ENCODE assay signal across 23 cellular contexts in genomic region chr15:94829887-94830884, GRCh38.
DNase-seq lines count a peak whose midpoint lies in the region; ATAC-seq, FAIRE-seq and TF ChIP-seq lines count a peak whose summit lies in the region.
"Had no signal": no experiment of that assay in that cellular context is flagged by ENCODE, and none has a peak within 500 bp of the region (broad histone marks: within the 10 kb centered on the region; RNA-seq: fewer than 3 reads in every experiment).

No MANE protein-coding gene starts in this region.

- H2AFZ ChIP-seq in K562 (ENCODE audit: low read depth, low read length) = peak overlapping the region; percentile 43
- peak overlapping the region; percentile 33 for H2AFZ ChIP-seq in smooth muscle cell (ENCODE audit: low read depth)
- H2AFZ ChIP-seq: GM23248 had no signal

- TF ChIP-seq CTCF in K562 (IDR thresholded peaks at IDR 0.05 in 2 of 3, conservative IDR thresholded peaks at IDR 0.05 in 1 of 3; ENCODE audit: insufficient read depth in 2 of 3, low read depth in 1 of 3, low read length in 3 of 3) (no peak), smooth muscle cell (IDR thresholded peaks at IDR 0.05; ENCODE audit: borderline replicate concordance, insufficient read depth, poor library complexity, severe bottlenecking) (no peak), heart right ventricle (IDR thresholded peaks at IDR 0.05) (no peak), GM10266 (IDR thresholded peaks at IDR 0.05; ENCODE audit: control insufficient read depth, insufficient read depth, low read depth, missing control alignments) (no peak)

- POLR2A ChIA-PET in K562 (lab: Yijun Ruan, JAX) = interaction anchor here (0.9 to 1.0 kb wide), 2 partner anchors 9 to 156 kb away, joined by 3 read pairs; no protein-coding TSS in a partner anchor

- no peaks in the 10 kb centered on the region for H3K36me3 ChIP-seq in K562 (ENCODE audit: control insufficient read depth, insufficient read depth, low read length)
- no peaks in the 10 kb centered on the region for H3K36me3 ChIP-seq in mesendoderm (ENCODE audit: control insufficient read depth, insufficient read depth, low read length)
- H3K36me3 ChIP-seq in smooth muscle cell (ENCODE audit: low read depth) = no peaks in the 10 kb centered on the region
- no peaks in the 10 kb centered on the region for H3K36me3 ChIP-seq in heart right ventricle
- H3K36me3 ChIP-seq: BE2C had no signal

- no peaks in the 10 kb centered on the region for H4K20me1 ChIP-seq in K562 (replicated peaks; ENCODE audit: control insufficient read depth, insufficient read depth, low read length)
- no peaks in the 10 kb centered on the region for H4K20me1 ChIP-seq in smooth muscle cell (ENCODE audit: low read depth)

- in situ Hi-C loops in K562 (cut with MboI) = no loop called here

- FAIRE-seq in K562 (lab: Jason Lieb, UNC) = peak; percentile 11
- FAIRE-seq: GM12891, GM19239 had no signal

- H3K4me2 ChIP-seq in K562 (ENCODE audit: insufficient read depth, low read length) = no peak overlapping the region
- H3K4me2 ChIP-seq in mesendoderm (ENCODE audit: low read length) = no peak overlapping the region
- no peak overlapping the region for H3K4me2 ChIP-seq in smooth muscle cell

- no peak overlapping the region for H3K27ac ChIP-seq in K562 (ENCODE audit: extremely low read depth, low read depth, low read length)
- H3K27ac ChIP-seq in mesendoderm (ENCODE audit: low read depth, low read length) = no peak overlapping the region
- H3K27ac ChIP-seq in smooth muscle cell (ENCODE audit: low read depth) = no peak overlapping the region
- H3K27ac ChIP-seq in heart right ventricle = no peak overlapping the region
- H3K27ac ChIP-seq: GM23248 had no signal

- TF ChIP-seq EP300 in K562 (IDR thresholded peaks at IDR 0.05; ENCODE audit: low read length) = no peak

- no peak overlapping the region for H4K5ac ChIP-seq in mesendoderm (ENCODE audit: low read length)

- no peak overlapping the region for H3K23ac ChIP-seq in mesendoderm (ENCODE audit: low read length)

- peaks cover 0 to 3% of the 10 kb centered on the region in 2 experiments; a peak in 1 of 5 replicates for H3K27me3 ChIP-seq in K562 (ENCODE audit: control insufficient read depth in 2 of 2, insufficient read depth in 2 of 2, low read length in 2 of 2)
- no peaks in the 10 kb centered on the region for H3K27me3 ChIP-seq in mesendoderm (ENCODE audit: insufficient read depth, low read length, poor library complexity)
- no peaks in the 10 kb centered on the region for H3K27me3 ChIP-seq in smooth muscle cell (ENCODE audit: low read depth)
- H3K27me3 ChIP-seq in heart right ventricle = peaks cover 0 to 17% (median 0%) of the 10 kb centered on the region in 7 donors

- WGBS in K562 (ENCODE audit: insufficient coverage, low coverage, missing lambda C conversion rate) = 20% methylated on average over 15 of the region's 15 CpGs
- no CpG with 5 or more reads among the region's 15 CpGs for WGBS in mesendoderm (ENCODE audit: extremely low coverage, insufficient coverage, low lambda C conversion rate)
- WGBS in smooth muscle cell (ENCODE audit: low lambda C conversion rate) = 82% methylated on average over 15 of the region's 15 CpGs
- WGBS in heart right ventricle, 2 donors = 94% methylated on average over 15 of the region's 15 CpGs

- H3K79me1 ChIP-seq in mesendoderm (ENCODE audit: low read length) = no peaks in the 10 kb centered on the region

- H3K4me3 ChIP-seq in K562 = no peak overlapping the region
- H3K4me3 ChIP-seq in mesendoderm (ENCODE audit: low read length) = no peak overlapping the region
- H3K4me3 ChIP-seq in smooth muscle cell = no peak overlapping the region
- H3K4me3 ChIP-seq in heart right ventricle = no peak overlapping the region
- H3K4me3 ChIP-seq: GM23248 had no signal

- CTCF ChIA-PET in K562 (lab: Yijun Ruan, JAX; ENCODE audit: low intra/inter-chr PET ratio) = no interaction called here

- no peak overlapping the region for H4K8ac ChIP-seq in mesendoderm (ENCODE audit: low read depth, low read length)

- no peak for TF ChIP-seq POLR2A in K562 (conservative IDR thresholded peaks at IDR 0.05)

- no TSS peak for BruUV-seq in K562 (replicated peaks; lab: Mats Ljungman, UMichigan)

- H2AK5ac ChIP-seq in mesendoderm (ENCODE audit: low read length) = no peak overlapping the region

- peak; percentile 65 for ATAC-seq in K562
- no peak for ATAC-seq in heart right ventricle

- no peaks in the 10 kb centered on the region for H3K9me1 ChIP-seq in K562 (ENCODE audit: control insufficient read depth, insufficient read depth, low read length)

- intact Hi-C loops in K562 (cut with micrococcal nuclease) = no loop called here
- intact Hi-C loops in heart right ventricle (cut with DNase I) = loop anchor here in 1 of 10 donors (10.0 kb wide), 1 partner anchor 55 kb away; no protein-coding TSS in a partner anchor

- H2BK5ac ChIP-seq in mesendoderm (ENCODE audit: low read length) = no peak overlapping the region

- peak; percentile 14 for DNase-seq in HT1080 (ENCODE audit: low read depth)
- no peak for DNase-seq in K562 (ENCODE audit: extremely low read depth in 1 of 4, low spot score in 3 of 4)
- no peak for DNase-seq in mesendoderm
- no peak for DNase-seq in smooth muscle cell (lab: John Stamatoyannopoulos, UW; ENCODE audit: unreplicated experiment)
- no peak for DNase-seq in heart right ventricle
- no peak for DNase-seq in NCI-H2196 (lab: John Stamatoyannopoulos, UW; ENCODE audit: unreplicated experiment)
- no peak for DNase-seq in GM10266 (ENCODE audit: extremely low spot score)
- DNase-seq: ACHN; BE2C; C1 segment of cervical spinal cord; CD4-positive, CD25-positive, alpha-beta regulatory T cell; CD8-positive, alpha-beta memory T cell; COR-L47; DMS 273 treated with DMSO at 0.1 percent for 48 hours; DMS53; DND-41; EL; GM23248; H7; IMR-90; KBM-7 had no signal

- TF ChIP-seq RAD21 in K562 (CRISPR knock-in tag; conservative IDR thresholded peaks at IDR 0.05 in 1 of 2, IDR thresholded peaks at IDR 0.05 in 1 of 2) = no peak

- no peak overlapping the region for H3K56ac ChIP-seq in mesendoderm (ENCODE audit: low read length)

- H3K9ac ChIP-seq in K562 (ENCODE audit: insufficient read depth in 1 of 2, low read depth in 2 of 2, low read length in 2 of 2) = no peak overlapping the region
- no peak overlapping the region for H3K9ac ChIP-seq in mesendoderm (ENCODE audit: low read length)
- no peak overlapping the region for H3K9ac ChIP-seq in smooth muscle cell (ENCODE audit: low read depth)
- H3K9ac ChIP-seq: GM23248 had no signal

- no peak overlapping the region for H2BK15ac ChIP-seq in mesendoderm (replicated peaks; ENCODE audit: low read depth)

- no peak overlapping the region for H3K4ac ChIP-seq in mesendoderm (ENCODE audit: low read depth, low read length)

- H3K4me1 ChIP-seq in K562 (replicated peaks in 1 of 2; ENCODE audit: control insufficient read depth in 2 of 2, insufficient read depth in 2 of 2, low read length in 2 of 2) (peaks cover 0 to 5% of the 10 kb centered on the region in 2 experiments; a peak in 1 of 5 replicates), mesendoderm (ENCODE audit: control insufficient read depth, low read depth, low read length) (no peaks in the 10 kb centered on the region), smooth muscle cell (ENCODE audit: low read depth) (no peaks in the 10 kb centered on the region), heart right ventricle (no peaks in the 10 kb centered on the region)
- H3K4me1 ChIP-seq: BE2C had no signal

- H3K9me3 ChIP-seq in K562 (replicated peaks; ENCODE audit: control insufficient read depth, insufficient read depth, low read depth, low read length) (no peaks in the 10 kb centered on the region), smooth muscle cell (replicated peaks; ENCODE audit: low read depth) (no peaks in the 10 kb centered on the region), heart right ventricle (peaks cover 0 to 10% (median 0%) of the 10 kb centered on the region in 11 donors)
- H3K9me3 ChIP-seq: BE2C had no signal

- H3K79me2 ChIP-seq in K562 (ENCODE audit: control insufficient read depth, insufficient read depth, low read length) (no peaks in the 10 kb centered on the region), mesendoderm (ENCODE audit: control insufficient read depth, insufficient read depth, low read length) (no peaks in the 10 kb centered on the region), smooth muscle cell (ENCODE audit: low read depth) (no peaks in the 10 kb centered on the region)

- peak overlapping the region; percentile 2 for H3K18ac ChIP-seq in mesendoderm (ENCODE audit: low read length)

- H2BK120ac ChIP-seq in mesendoderm (ENCODE audit: low read depth, low read length) = no peak overlapping the region

- H3F3A ChIP-seq in smooth muscle cell (ENCODE audit: low read depth) = no peaks in the 10 kb centered on the region
